Comparison of ENCODE assay signal across 23 cellular contexts in genomic region chr12:496736-497135, GRCh38.
"Had no signal": no experiment of that assay in that cellular context is flagged by ENCODE, and none has a peak within 500 bp of the region (broad histone marks: within the 10 kb centered on the region; RNA-seq: fewer than 3 reads in every experiment).

No MANE protein-coding gene starts in this region.

- H3K4me3 ChIP-seq: coronary artery, heart left ventricle, mucosa of descending colon, neural progenitor cell, psoas muscle, spleen, testis, transverse colon had no signal

- H3K4me1 ChIP-seq: spleen, testis had no signal

- H3K36me3 ChIP-seq: heart left ventricle, neural progenitor cell, spleen, transverse colon had no signal

- H3K27me3 ChIP-seq: heart left ventricle, neural progenitor cell, spleen, testis, transverse colon had no signal

- DNase-seq: effector CD4-positive, alpha-beta T cell; foreskin melanocyte; heart left ventricle; hippocampal formation; kidney glomerular epithelial cell; mammary epithelial cell; mucosa of descending colon; naive thymus-derived CD8-positive, alpha-beta T cell; occipital lobe; psoas muscle; retina; spleen; stimulated activated CD4-positive, alpha-beta T cell treated with anti-CD3 and anti-CD28 coated beads, Interleukin-15, amount 100 ng/mL, for 24 hours; stimulated activated CD4-positive, alpha-beta T cell treated with anti-CD3 and anti-CD28 coated beads, Interleukin-1b, Interleukin-23, amount 100 ng/mL, for 48 hours; stimulated activated CD4-positive, alpha-beta T cell treated with anti-CD3 and anti-CD28 coated beads, Interleukin-4, amount 100 ng/mL, for 24 hours; testis; transverse colon had no signal

- H3K27ac ChIP-seq: coronary artery, heart left ventricle, parathyroid adenoma, psoas muscle, spleen, testis, transverse colon had no signal

- H2AFZ ChIP-seq: neural progenitor cell, parathyroid adenoma had no signal

- H3K9me3 ChIP-seq: heart left ventricle, mucosa of descending colon, psoas muscle, testis, transverse colon had no signal

- H3K9ac ChIP-seq: neural progenitor cell, parathyroid adenoma had no signal

- H3K79me2 ChIP-seq: parathyroid adenoma had no signal

- ATAC-seq: heart left ventricle; left lobe of liver; mucosa of descending colon; naive thymus-derived CD8-positive, alpha-beta T cell; psoas muscle; sciatic nerve; stimulated activated memory B cell treated with anti-CD40 and anti-IgM and Interleukin-4, amounts not matched to agents 10 μg/mL and 1 μg/mL and 100 μg/mL, for 72 hours had no signal
